In the genomic region with DNA sequence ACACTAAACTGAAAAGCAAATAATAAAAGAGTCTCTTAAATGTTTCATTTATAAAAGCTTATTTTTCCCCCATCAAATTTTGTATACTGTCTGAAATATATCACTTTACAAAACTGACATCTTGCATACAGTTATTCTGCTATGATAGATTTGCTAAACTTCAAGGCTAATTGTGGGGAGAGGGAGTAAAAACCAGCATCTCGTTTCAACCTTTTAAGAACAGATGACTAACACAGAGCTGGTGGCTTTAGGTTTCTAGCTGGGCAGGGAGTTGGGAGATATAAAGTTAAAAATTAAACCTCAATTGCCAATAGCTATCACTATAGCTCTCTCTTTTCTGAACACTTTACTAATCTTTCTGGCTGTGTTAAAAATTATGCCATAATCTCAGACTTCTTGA, we compare ENCODE assay signal across 2 cellular contexts.
TF ChIP-seq lines count a peak whose summit lies in the region.

No MANE protein-coding gene starts in this region.

TF ChIP-seq in A549, 52 proteins besides CTCF, POLR2A, EP300 and RAD21 (continued from another document):
- TF ChIP-seq CBX2 (IDR thresholded peaks at IDR 0.05; ENCODE audit: borderline replicate concordance, low read depth), result no peak
- TF ChIP-seq GATA3 (IDR thresholded peaks at IDR 0.05; ENCODE audit: borderline replicate concordance), result no peak
- no peak for TF ChIP-seq RFX5 (IDR thresholded peaks at IDR 0.05)
- no peak for TF ChIP-seq NFE2L2 (conservative IDR thresholded peaks at IDR 0.05; ENCODE audit: low read length)
- TF ChIP-seq, protein P1, sequence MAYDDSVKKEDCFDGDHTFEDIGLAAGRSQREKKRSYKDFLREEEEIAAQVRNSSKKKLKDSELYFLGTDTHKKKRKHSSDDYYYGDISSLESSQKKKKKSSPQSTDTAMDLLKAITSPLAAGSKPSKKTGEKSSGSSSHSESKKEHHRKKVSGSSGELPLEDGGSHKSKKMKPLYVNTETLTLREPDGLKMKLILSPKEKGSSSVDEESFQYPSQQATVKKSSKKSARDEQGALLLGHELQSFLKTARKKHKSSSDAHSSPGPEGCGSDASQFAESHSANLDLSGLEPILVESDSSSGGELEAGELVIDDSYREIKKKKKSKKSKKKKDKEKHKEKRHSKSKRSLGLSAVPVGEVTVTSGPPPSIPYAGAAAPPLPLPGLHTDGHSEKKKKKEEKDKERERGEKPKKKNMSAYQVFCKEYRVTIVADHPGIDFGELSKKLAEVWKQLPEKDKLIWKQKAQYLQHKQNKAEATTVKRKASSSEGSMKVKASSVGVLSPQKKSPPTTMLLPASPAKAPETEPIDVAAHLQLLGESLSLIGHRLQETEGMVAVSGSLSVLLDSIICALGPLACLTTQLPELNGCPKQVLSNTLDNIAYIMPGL (CRISPR knock-in tag; IDR thresholded peaks at IDR 0.05; ENCODE audit: borderline replicate concordance), result no peak
- TF ChIP-seq SMC3 (IDR thresholded peaks at IDR 0.05), result no peak
- TF ChIP-seq CHD2 (IDR thresholded peaks at IDR 0.05; ENCODE audit: low read length, partially characterized antibody), result no peak
- no peak for TF ChIP-seq CEBPB (IDR thresholded peaks at IDR 0.05)
- TF ChIP-seq RARB (CRISPR knock-in tag; IDR thresholded peaks at IDR 0.05), result no peak
- TF ChIP-seq NPAS2 (CRISPR knock-in tag; IDR thresholded peaks at IDR 0.05; ENCODE audit: borderline replicate concordance), result no peak
- TF ChIP-seq, protein P2, sequence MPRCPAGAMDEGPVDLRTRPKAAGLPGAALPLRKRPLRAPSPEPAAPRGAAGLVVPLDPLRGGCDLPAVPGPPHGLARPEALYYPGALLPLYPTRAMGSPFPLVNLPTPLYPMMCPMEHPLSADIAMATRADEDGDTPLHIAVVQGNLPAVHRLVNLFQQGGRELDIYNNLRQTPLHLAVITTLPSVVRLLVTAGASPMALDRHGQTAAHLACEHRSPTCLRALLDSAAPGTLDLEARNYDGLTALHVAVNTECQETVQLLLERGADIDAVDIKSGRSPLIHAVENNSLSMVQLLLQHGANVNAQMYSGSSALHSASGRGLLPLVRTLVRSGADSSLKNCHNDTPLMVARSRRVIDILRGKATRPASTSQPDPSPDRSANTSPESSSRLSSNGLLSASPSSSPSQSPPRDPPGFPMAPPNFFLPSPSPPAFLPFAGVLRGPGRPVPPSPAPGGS (IDR thresholded peaks at IDR 0.05), result no peak
- TF ChIP-seq ESRRA (IDR thresholded peaks at IDR 0.05; ENCODE audit: borderline replicate concordance, low read length), result no peak

TF ChIP-seq in SK-N-SH, 30 proteins besides CTCF, POLR2A, EP300 and RAD21 (continued from another document):
- TF ChIP-seq, protein P3, sequence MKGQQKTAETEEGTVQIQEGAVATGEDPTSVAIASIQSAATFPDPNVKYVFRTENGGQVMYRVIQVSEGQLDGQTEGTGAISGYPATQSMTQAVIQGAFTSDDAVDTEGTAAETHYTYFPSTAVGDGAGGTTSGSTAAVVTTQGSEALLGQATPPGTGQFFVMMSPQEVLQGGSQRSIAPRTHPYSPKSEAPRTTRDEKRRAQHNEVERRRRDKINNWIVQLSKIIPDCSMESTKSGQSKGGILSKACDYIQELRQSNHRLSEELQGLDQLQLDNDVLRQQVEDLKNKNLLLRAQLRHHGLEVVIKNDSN (IDR thresholded peaks at IDR 0.05; ENCODE audit: borderline replicate concordance, low read depth), result no peak
- TF ChIP-seq RFX5 (IDR thresholded peaks at IDR 0.05; ENCODE audit: low read length), result no peak
- peak; percentile 26; the same call in 1 of the 2 replicates for TF ChIP-seq TAF1 (IDR thresholded peaks at IDR 0.05; ENCODE audit: borderline replicate concordance, low read depth, low read length)
- no peak for TF ChIP-seq NRF1 (IDR thresholded peaks at IDR 0.05; ENCODE audit: low read depth, low read length)
- TF ChIP-seq JUND (IDR thresholded peaks at IDR 0.05), result peak; percentile 33; the same call in 1 of the 2 replicates
- no peak for TF ChIP-seq SMC3 (IDR thresholded peaks at IDR 0.05; ENCODE audit: low read depth, low read length)
- no peak for TF ChIP-seq MEF2A (IDR thresholded peaks at IDR 0.05; ENCODE audit: borderline replicate concordance, low read depth)
- peak; percentile 49; the same call in 1 of the 2 replicates for TF ChIP-seq POLR2AphosphoS5 (IDR thresholded peaks at IDR 0.05; ENCODE audit: low read depth, low read length)
- TF ChIP-seq EZH2phosphoT487 (IDR thresholded peaks at IDR 0.05; ENCODE audit: borderline replicate concordance, low read depth), result no peak
- TF ChIP-seq, protein P4, sequence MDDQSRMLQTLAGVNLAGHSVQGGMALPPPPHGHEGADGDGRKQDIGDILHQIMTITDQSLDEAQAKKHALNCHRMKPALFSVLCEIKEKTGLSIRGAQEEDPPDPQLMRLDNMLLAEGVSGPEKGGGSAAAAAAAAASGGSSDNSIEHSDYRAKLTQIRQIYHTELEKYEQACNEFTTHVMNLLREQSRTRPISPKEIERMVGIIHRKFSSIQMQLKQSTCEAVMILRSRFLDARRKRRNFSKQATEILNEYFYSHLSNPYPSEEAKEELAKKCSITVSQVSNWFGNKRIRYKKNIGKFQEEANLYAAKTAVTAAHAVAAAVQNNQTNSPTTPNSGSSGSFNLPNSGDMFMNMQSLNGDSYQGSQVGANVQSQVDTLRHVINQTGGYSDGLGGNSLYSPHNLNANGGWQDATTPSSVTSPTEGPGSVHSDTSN (IDR thresholded peaks at IDR 0.05), result peak; percentile 72
- TF ChIP-seq SIN3A (IDR thresholded peaks at IDR 0.05; ENCODE audit: borderline replicate concordance, low read depth, low read length), result no peak
- TF ChIP-seq CHD2 (IDR thresholded peaks at IDR 0.05; ENCODE audit: low read length, partially characterized antibody), result no peak
- TF ChIP-seq, protein P5, sequence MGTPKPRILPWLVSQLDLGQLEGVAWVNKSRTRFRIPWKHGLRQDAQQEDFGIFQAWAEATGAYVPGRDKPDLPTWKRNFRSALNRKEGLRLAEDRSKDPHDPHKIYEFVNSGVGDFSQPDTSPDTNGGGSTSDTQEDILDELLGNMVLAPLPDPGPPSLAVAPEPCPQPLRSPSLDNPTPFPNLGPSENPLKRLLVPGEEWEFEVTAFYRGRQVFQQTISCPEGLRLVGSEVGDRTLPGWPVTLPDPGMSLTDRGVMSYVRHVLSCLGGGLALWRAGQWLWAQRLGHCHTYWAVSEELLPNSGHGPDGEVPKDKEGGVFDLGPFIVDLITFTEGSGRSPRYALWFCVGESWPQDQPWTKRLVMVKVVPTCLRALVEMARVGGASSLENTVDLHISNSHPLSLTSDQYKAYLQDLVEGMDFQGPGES (IDR thresholded peaks at IDR 0.05; ENCODE audit: low read depth, low read length), result no peak
- TF ChIP-seq FOXM1 (IDR thresholded peaks at IDR 0.05; ENCODE audit: low read depth), result peak; percentile 60; the same call in 1 of the 2 replicates
- no peak for TF ChIP-seq MXI1 (IDR thresholded peaks at IDR 0.05; ENCODE audit: low read depth, low read length)
- no peak for TF ChIP-seq RCOR1 (IDR thresholded peaks at IDR 0.05; ENCODE audit: low read length)
- TF ChIP-seq GABPA (IDR thresholded peaks at IDR 0.05; ENCODE audit: low read depth), result no peak
- no peak for TF ChIP-seq FOXJ3 (CRISPR knock-in tag; IDR thresholded peaks at IDR 0.05)
- TF ChIP-seq, protein P6, sequence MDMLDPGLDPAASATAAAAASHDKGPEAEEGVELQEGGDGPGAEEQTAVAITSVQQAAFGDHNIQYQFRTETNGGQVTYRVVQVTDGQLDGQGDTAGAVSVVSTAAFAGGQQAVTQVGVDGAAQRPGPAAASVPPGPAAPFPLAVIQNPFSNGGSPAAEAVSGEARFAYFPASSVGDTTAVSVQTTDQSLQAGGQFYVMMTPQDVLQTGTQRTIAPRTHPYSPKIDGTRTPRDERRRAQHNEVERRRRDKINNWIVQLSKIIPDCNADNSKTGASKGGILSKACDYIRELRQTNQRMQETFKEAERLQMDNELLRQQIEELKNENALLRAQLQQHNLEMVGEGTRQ (IDR thresholded peaks at IDR 0.05; ENCODE audit: borderline replicate concordance, low read depth, low read length), result no peak
- TF ChIP-seq, protein P7, sequence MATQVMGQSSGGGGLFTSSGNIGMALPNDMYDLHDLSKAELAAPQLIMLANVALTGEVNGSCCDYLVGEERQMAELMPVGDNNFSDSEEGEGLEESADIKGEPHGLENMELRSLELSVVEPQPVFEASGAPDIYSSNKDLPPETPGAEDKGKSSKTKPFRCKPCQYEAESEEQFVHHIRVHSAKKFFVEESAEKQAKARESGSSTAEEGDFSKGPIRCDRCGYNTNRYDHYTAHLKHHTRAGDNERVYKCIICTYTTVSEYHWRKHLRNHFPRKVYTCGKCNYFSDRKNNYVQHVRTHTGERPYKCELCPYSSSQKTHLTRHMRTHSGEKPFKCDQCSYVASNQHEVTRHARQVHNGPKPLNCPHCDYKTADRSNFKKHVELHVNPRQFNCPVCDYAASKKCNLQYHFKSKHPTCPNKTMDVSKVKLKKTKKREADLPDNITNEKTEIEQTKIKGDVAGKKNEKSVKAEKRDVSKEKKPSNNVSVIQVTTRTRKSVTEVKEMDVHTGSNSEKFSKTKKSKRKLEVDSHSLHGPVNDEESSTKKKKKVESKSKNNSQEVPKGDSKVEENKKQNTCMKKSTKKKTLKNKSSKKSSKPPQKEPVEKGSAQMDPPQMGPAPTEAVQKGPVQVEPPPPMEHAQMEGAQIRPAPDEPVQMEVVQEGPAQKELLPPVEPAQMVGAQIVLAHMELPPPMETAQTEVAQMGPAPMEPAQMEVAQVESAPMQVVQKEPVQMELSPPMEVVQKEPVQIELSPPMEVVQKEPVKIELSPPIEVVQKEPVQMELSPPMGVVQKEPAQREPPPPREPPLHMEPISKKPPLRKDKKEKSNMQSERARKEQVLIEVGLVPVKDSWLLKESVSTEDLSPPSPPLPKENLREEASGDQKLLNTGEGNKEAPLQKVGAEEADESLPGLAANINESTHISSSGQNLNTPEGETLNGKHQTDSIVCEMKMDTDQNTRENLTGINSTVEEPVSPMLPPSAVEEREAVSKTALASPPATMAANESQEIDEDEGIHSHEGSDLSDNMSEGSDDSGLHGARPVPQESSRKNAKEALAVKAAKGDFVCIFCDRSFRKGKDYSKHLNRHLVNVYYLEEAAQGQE (IDR thresholded peaks at IDR 0.05; ENCODE audit: low read depth, low read length), result no peak
- TF ChIP-seq GATA2 (CRISPR knock-in tag; IDR thresholded peaks at IDR 0.05), result no peak
- no peak; the same call in 1 of the 2 replicates for TF ChIP-seq NFIC (IDR thresholded peaks at IDR 0.05; ENCODE audit: borderline replicate concordance)
- TF ChIP-seq, protein P8, sequence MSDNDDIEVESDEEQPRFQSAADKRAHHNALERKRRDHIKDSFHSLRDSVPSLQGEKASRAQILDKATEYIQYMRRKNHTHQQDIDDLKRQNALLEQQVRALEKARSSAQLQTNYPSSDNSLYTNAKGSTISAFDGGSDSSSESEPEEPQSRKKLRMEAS (IDR thresholded peaks at IDR 0.05; ENCODE audit: low read depth), result no peak
- TF ChIP-seq YY1 (IDR thresholded peaks at IDR 0.05; ENCODE audit: low read depth), result no peak
- peak; percentile 8; the same call in 1 of the 2 replicates for TF ChIP-seq FOSL2 (IDR thresholded peaks at IDR 0.05; ENCODE audit: borderline replicate concordance, low read depth)
- TF ChIP-seq TEAD4 (IDR thresholded peaks at IDR 0.05; ENCODE audit: borderline replicate concordance, insufficient read depth), result no peak
